1 cellular context compared by ENCODE assay signal in genomic region chr6:1678201-1678600, GRCh38.
TF ChIP-seq lines count a peak whose summit lies in the region.

No MANE protein-coding gene starts in this region.

TF ChIP-seq in GM23338, 12 proteins besides CTCF, POLR2A, EP300 and RAD21 (continued from another document):
- TF ChIP-seq ZNF462 (CRISPR knock-in tag; IDR thresholded peaks at IDR 0.05) (no peak), JUNB (IDR thresholded peaks at IDR 0.05; ENCODE audit: unreplicated experiment) (no peak), REST (IDR thresholded peaks at IDR 0.05; ENCODE audit: unreplicated experiment) (no peak)
